ENCODE assay signal across 22 cellular contexts in the genomic region with DNA sequence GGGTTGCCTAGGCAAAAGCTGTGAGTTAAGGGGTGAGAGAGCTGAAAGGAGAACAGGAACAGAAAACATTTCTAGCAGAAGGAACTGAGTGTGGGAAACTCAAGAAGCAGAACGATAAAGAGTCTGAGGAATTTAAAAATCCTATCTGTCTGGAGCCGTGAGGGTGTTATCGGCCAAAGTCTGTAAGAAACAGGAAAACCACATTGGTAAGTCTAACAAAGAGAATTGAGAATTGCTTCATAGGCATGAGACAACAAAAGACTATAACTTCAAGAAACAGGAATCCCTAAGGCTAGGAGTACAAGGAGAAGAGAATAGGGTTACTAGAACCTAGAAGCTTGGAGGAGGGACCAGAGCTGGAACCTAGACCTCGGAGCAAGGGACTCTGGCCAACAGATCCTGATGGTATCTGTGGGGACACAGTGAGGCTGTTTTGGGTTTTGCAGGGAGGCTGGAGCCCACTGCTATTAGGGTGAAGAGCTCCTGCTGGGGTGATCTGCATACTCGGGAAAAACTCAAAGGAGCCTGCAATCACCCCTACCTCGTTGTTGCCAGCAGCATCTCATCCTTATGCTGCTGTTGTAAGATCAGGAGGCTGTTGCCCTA.
A peak's percentile ranks its signal among the peaks of the same experiment; 100 is the strongest.
DNase-seq lines count a peak whose midpoint lies in the region; ATAC-seq and TF ChIP-seq lines count a peak whose summit lies in the region.
"Had no signal": no experiment of that assay in that cellular context is flagged by ENCODE, and none has a peak within 500 bp of the region (broad histone marks: within the 10 kb centered on the region; RNA-seq: fewer than 3 reads in every experiment).

No MANE protein-coding gene starts in this region.

- H3K27me3 Mint-ChIP-seq in activated naive CD8-positive, alpha-beta T cell treated with anti-CD3 and anti-CD28 coated beads, Interleukin-2, amount 50 U/mL, for 24 hours: peaks cover 29% of the 10 kb centered on the region

- H3K27me3 ChIP-seq in H7 (ENCODE audit: control insufficient read depth, insufficient read depth, low read length) (no peaks in the 10 kb centered on the region), brain microvascular endothelial cell (replicated peaks) (no peaks in the 10 kb centered on the region)
- H3K27me3 ChIP-seq: body of pancreas, heart left ventricle, transverse colon had no signal

- no peak overlapping the region for H3K4me3 Mint-ChIP-seq in activated naive CD8-positive, alpha-beta T cell treated with anti-CD3 and anti-CD28 coated beads, Interleukin-2, amount 50 U/mL, for 24 hours
- H3K4me3 Mint-ChIP-seq: activated CD4-positive, alpha-beta T cell treated with anti-CD3 and anti-CD28 coated beads, Interleukin-2, amount 10 ng/mL, durations not matched to agents 24 days and 14 days; activated naive CD8-positive, alpha-beta T cell treated with anti-CD3 and anti-CD28 coated beads for 36 hours; stimulated activated naive CD8-positive, alpha-beta T cell treated with anti-CD3 and anti-CD28 coated beads, Interleukin-15, amount 100 ng/mL, for 72 hours had no signal

- no peak for ATAC-seq in HG02642 (IDR thresholded peaks at IDR 0.05; ENCODE audit: poor library complexity, unreplicated experiment)
- ATAC-seq in activated naive CD8-positive, alpha-beta T cell treated with anti-CD3 and anti-CD28 coated beads, Interleukin-2, amount 50 U/mL, for 24 hours: no peak
- ATAC-seq: body of pancreas; heart left ventricle; Panc1; stimulated activated naive CD8-positive, alpha-beta T cell treated with anti-CD3 and anti-CD28 coated beads, Interleukin-15, amount 100 ng/mL, for 72 hours had no signal

- no peaks in the 10 kb centered on the region for H3K36me3 Mint-ChIP-seq in activated naive CD8-positive, alpha-beta T cell treated with anti-CD3 and anti-CD28 coated beads, Interleukin-2, amount 50 U/mL, for 24 hours (ENCODE audit: low read depth)
- H3K36me3 Mint-ChIP-seq: activated naive CD8-positive, alpha-beta T cell treated with anti-CD3 and anti-CD28 coated beads for 36 hours had no signal

- no peaks in the 10 kb centered on the region for H3K4me1 Mint-ChIP-seq in activated naive CD8-positive, alpha-beta T cell treated with anti-CD3 and anti-CD28 coated beads, Interleukin-2, amount 50 U/mL, for 24 hours
- H3K4me1 Mint-ChIP-seq: activated CD4-positive, alpha-beta T cell treated with anti-CD3 and anti-CD28 coated beads, Interleukin-2, amount 10 ng/mL, durations not matched to agents 24 days and 14 days; activated naive CD8-positive, alpha-beta T cell treated with anti-CD3 and anti-CD28 coated beads for 36 hours; stimulated activated naive CD8-positive, alpha-beta T cell treated with anti-CD3 and anti-CD28 coated beads, Interleukin-15, amount 100 ng/mL, for 72 hours had no signal

- H3K36me3 ChIP-seq in H7 (replicated peaks; ENCODE audit: control insufficient read depth, insufficient read depth, low read length): no peaks in the 10 kb centered on the region
- H3K36me3 ChIP-seq in brain microvascular endothelial cell (replicated peaks): no peaks in the 10 kb centered on the region
- H3K36me3 ChIP-seq: heart left ventricle, transverse colon had no signal

- peak; percentile 3 for DNase-seq in H7
- DNase-seq in OCI-M2 (lab: John Stamatoyannopoulos, UW; ENCODE audit: unreplicated experiment): peak; percentile 31
- DNase-seq in cardiac fibroblast (ENCODE audit: low read depth in 2 of 2): peak; percentile 29 to 73
- peak; percentile 6 for DNase-seq in pons (ENCODE audit: low spot score)
- DNase-seq in activated naive CD8-positive, alpha-beta T cell treated with anti-CD3 and anti-CD28 coated beads, Interleukin-2, amount 50 U/mL, for 24 hours: no peak
- DNase-seq in iPS-NIHi11 (ENCODE audit: low spot score): no peak
- no peak for DNase-seq in brain microvascular endothelial cell
- DNase-seq: activated CD4-positive, alpha-beta T cell treated with anti-CD3 and anti-CD28 coated beads, Interleukin-2, amount 10 ng/mL, durations not matched to agents 24 days and 14 days; activated naive CD8-positive, alpha-beta T cell treated with anti-CD3 and anti-CD28 coated beads for 36 hours; body of pancreas; DMS79 treated with DMSO at 0.1 percent for 48 hours; heart left ventricle; NCI-H1436; NCI-H69; small intestine; stimulated activated CD4-positive, alpha-beta T cell treated with anti-CD3 and anti-CD28 coated beads, Interleukin-2, amount 100 ng/mL, for 48 hours; stimulated activated naive CD8-positive, alpha-beta T cell treated with anti-CD3 and anti-CD28 coated beads, Interleukin-15, amount 100 ng/mL, for 72 hours; T-helper 9 cell; transverse colon had no signal

- H3K9me3 Mint-ChIP-seq in activated naive CD8-positive, alpha-beta T cell treated with anti-CD3 and anti-CD28 coated beads, Interleukin-2, amount 50 U/mL, for 24 hours: no peaks in the 10 kb centered on the region
- H3K9me3 Mint-ChIP-seq: activated CD4-positive, alpha-beta T cell treated with anti-CD3 and anti-CD28 coated beads, Interleukin-2, amount 10 ng/mL, durations not matched to agents 24 days and 14 days; activated naive CD8-positive, alpha-beta T cell treated with anti-CD3 and anti-CD28 coated beads for 36 hours; activated T-helper 2 cell treated with anti-CD3 and anti-CD28 coated beads, Interferon-gamma antibody, Interleukin-2, Interleukin-4, amounts not matched to agents 10 μg/mL and 5 μg/mL and 100 μg/mL, durations not matched to agents 14 hours and 24 hours and 36 hours; stimulated activated naive CD8-positive, alpha-beta T cell treated with anti-CD3 and anti-CD28 coated beads, Interleukin-15, amount 100 ng/mL, for 72 hours had no signal

- H3K27ac Mint-ChIP-seq in activated naive CD8-positive, alpha-beta T cell treated with anti-CD3 and anti-CD28 coated beads, Interleukin-2, amount 50 U/mL, for 24 hours: no peak overlapping the region
- H3K27ac Mint-ChIP-seq: activated CD4-positive, alpha-beta T cell treated with anti-CD3 and anti-CD28 coated beads, Interleukin-2, amount 10 ng/mL, durations not matched to agents 24 days and 14 days; activated naive CD8-positive, alpha-beta T cell treated with anti-CD3 and anti-CD28 coated beads for 36 hours; activated T-helper 2 cell treated with anti-CD3 and anti-CD28 coated beads, Interferon-gamma antibody, Interleukin-2, Interleukin-4, amounts not matched to agents 10 μg/mL and 5 μg/mL and 100 μg/mL, durations not matched to agents 14 hours and 24 hours and 36 hours; stimulated activated naive CD8-positive, alpha-beta T cell treated with anti-CD3 and anti-CD28 coated beads, Interleukin-15, amount 100 ng/mL, for 72 hours had no signal

- H3K27ac ChIP-seq in brain microvascular endothelial cell: no peak overlapping the region
- H3K27ac ChIP-seq: body of pancreas had no signal

- in situ Hi-C loops in brain microvascular endothelial cell (cut with HindIII; ENCODE audit: low pct_ligation_motif_present, low sequenced_read_pairs): no loop called here

- H3K4me3 ChIP-seq in H7 (ENCODE audit: insufficient read depth, low read depth, low read length) (no peak overlapping the region), cardiac fibroblast (replicated peaks in 1 of 2; ENCODE audit: low read depth in 2 of 2, low read length in 2 of 2) (no peak overlapping the region), brain microvascular endothelial cell (ENCODE audit: low read depth, low read length) (no peak overlapping the region)
- H3K4me3 ChIP-seq: body of pancreas, heart left ventricle, transverse colon had no signal

- TF ChIP-seq CTCF in cardiac fibroblast (IDR thresholded peaks at IDR 0.05; ENCODE audit: low read depth, low read length): no peak
- no peak for TF ChIP-seq CTCF in brain microvascular endothelial cell (IDR thresholded peaks at IDR 0.05; ENCODE audit: low read depth, low read length, missing control alignments)

Comparison
In these comparisons a context has a peak if more than half of its experiments do, and no peak if none do; other contexts are left out.
1. DNase-seq: peak in H7 (single experiment), OCI-M2 (single experiment), cardiac fibroblast (2 of 2) and pons (single experiment); none in activated naive CD8-positive, alpha-beta T cell treated with anti-CD3 and anti-CD28 coated beads, Interleukin-2, amount 50 U/mL, for 24 hours (single experiment), iPS-NIHi11 (single experiment) and brain microvascular endothelial cell (single experiment).